Comparison of ENCODE assay signal across 14 cellular contexts in the genomic region with DNA sequence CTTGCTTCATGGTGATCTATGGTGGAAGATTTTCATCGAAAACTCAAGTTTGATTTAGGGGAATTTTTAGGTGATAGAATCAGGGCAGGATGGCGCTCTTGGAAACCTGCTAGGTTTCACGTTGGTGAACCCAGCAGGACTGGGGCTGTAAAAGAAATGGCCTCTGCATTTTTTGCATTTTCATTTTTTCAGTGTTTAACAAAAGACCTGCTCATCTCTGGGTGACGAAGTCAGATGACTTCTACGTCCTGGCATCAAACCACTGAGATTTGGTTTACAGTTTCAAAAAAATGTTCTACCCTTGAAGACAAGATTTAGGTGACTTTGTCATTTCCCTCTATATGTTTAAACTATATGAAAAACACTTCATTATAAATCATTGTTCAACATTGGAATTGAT. TPM values are rescaled to one million over a fixed set of nuclear protein-coding genes. Genes with fewer than 3 reads are reported as not detected.
DNase-seq lines count a peak whose midpoint lies in the region; ATAC-seq and TF ChIP-seq lines count a peak whose summit lies in the region.
"Had no signal": no experiment of that assay in that cellular context is flagged by ENCODE, and none has a peak within 500 bp of the region (broad histone marks: within the 10 kb centered on the region; RNA-seq: fewer than 3 reads in every experiment).

No MANE protein-coding gene starts in this region.

- peaks cover 66% of the 10 kb centered on the region for H3K79me2 ChIP-seq in DOHH2 (ENCODE audit: control insufficient read depth, low read length)

- H3K9me3 Mint-ChIP-seq in endodermal cell (no peaks in the 10 kb centered on the region), progenitor cell of endocrine pancreas (ENCODE audit: low read depth) (no peaks in the 10 kb centered on the region)

- H3K4me1 Mint-ChIP-seq in endodermal cell: peaks cover 58% of the 10 kb centered on the region
- H3K4me1 Mint-ChIP-seq in progenitor cell of endocrine pancreas (ENCODE audit: low read depth): peaks cover 29% of the 10 kb centered on the region

- H3K27ac Mint-ChIP-seq in endodermal cell (peak overlapping the region; percentile 47), progenitor cell of endocrine pancreas (peak overlapping the region; percentile 5)

- H3K4me3 Mint-ChIP-seq in endodermal cell (peak overlapping the region; percentile 91), progenitor cell of endocrine pancreas (ENCODE audit: low read depth) (peak overlapping the region; percentile 95)

- peaks cover 16% of the 10 kb centered on the region for H3K36me3 ChIP-seq in DOHH2 (ENCODE audit: control insufficient read depth, low read length)
- H3K36me3 ChIP-seq in Panc1 (ENCODE audit: control insufficient read depth, insufficient read depth, low read length): peaks cover 3% of the 10 kb centered on the region; the same call in 1 of the 2 replicates
- peaks cover 11% of the 10 kb centered on the region for H3K36me3 ChIP-seq in endodermal cell (ENCODE audit: control insufficient read depth, insufficient read depth, low read length)
- H3K36me3 ChIP-seq: thoracic aorta had no signal

- CTCF ChIA-PET in Panc1 (lab: Charles Lee): interaction anchor here (0.7 kb wide), 1 partner anchor 1125 kb away, joined by 3 read pairs; no protein-coding TSS in a partner anchor

- WGBS in endodermal cell (ENCODE audit: insufficient coverage in 1 of 2, insufficient read length in 1 of 2), 2 experiments: 89 to 96% methylated on average over 5 of the region's 5 CpGs

- BruUV-seq in Panc1 (replicated peaks; lab: Mats Ljungman, UMichigan): TSS peak; percentile 58

- H4K20me1 ChIP-seq in DOHH2 (ENCODE audit: control insufficient read depth, insufficient read depth, low read depth, low read length): peaks cover 12% of the 10 kb centered on the region

- H3K4me2 ChIP-seq in DOHH2 (ENCODE audit: low read length): 0 out of 2 replicates have a peak overlapping the region, but pooled peaks have one; percentile 83

- peaks cover 42% of the 10 kb centered on the region for H3K4me1 ChIP-seq in DOHH2 (ENCODE audit: control insufficient read depth, low read length)
- H3K4me1 ChIP-seq in Panc1 (ENCODE audit: control insufficient read depth, insufficient read depth, low read length): peaks cover 50% of the 10 kb centered on the region
- H3K4me1 ChIP-seq in endodermal cell (ENCODE audit: control insufficient read depth, insufficient read depth, low read length): peaks cover 16% of the 10 kb centered on the region

- H3K4me3 ChIP-seq in DOHH2 (ENCODE audit: low read length) (no peak overlapping the region), Panc1 (ENCODE audit: low read depth in 2 of 2, low read length in 2 of 2) (no peak overlapping the region), endodermal cell (ENCODE audit: low read length) (peak overlapping the region; percentile 94)
- H3K4me3 ChIP-seq: body of pancreas had no signal

- peaks cover 11% of the 10 kb centered on the region for H3K27me3 ChIP-seq in DOHH2 (ENCODE audit: control insufficient read depth, low read length)
- H3K27me3 ChIP-seq in Panc1 (ENCODE audit: control insufficient read depth, insufficient read depth, low read length): no peaks in the 10 kb centered on the region
- no peaks in the 10 kb centered on the region for H3K27me3 ChIP-seq in endodermal cell (ENCODE audit: control insufficient read depth, insufficient read depth, low read length, poor library complexity, severe bottlenecking)
- H3K27me3 ChIP-seq: body of pancreas had no signal

- H3K27ac ChIP-seq in DOHH2 (ENCODE audit: low read depth, low read length) (no peak overlapping the region), Panc1 (ENCODE audit: low read length) (no peak overlapping the region), endodermal cell (ENCODE audit: low read depth, low read length) (no peak overlapping the region)
- H3K27ac ChIP-seq: thoracic aorta had no signal

- ATAC-seq in Panc1 (no peak), HG03280 (IDR thresholded peaks at IDR 0.05; ENCODE audit: unreplicated experiment) (no peak), HG02870 (IDR thresholded peaks at IDR 0.05; ENCODE audit: unreplicated experiment) (no peak)
- ATAC-seq: body of pancreas, esophagus mucosa had no signal

- H3F3A ChIP-seq in DOHH2 (ENCODE audit: control insufficient read depth, insufficient read depth): no peaks in the 10 kb centered on the region

- DNase-seq in Panc1 (ENCODE audit: low read depth, low spot score) (no peak), endodermal cell (no peak), progenitor cell of endocrine pancreas (ENCODE audit: low spot score, unreplicated experiment) (no peak), GM13977 (ENCODE audit: low spot score) (no peak), dermis blood vessel endothelial cell (no peak)
- DNase-seq: activated CD4-positive, alpha-beta T cell treated with anti-CD3 and anti-CD28 coated beads, Interleukin-2, amount 50 U/mL, for 4 hours; body of pancreas; SHP77 treated with DMSO at 0.1 percent for 48 hours; stimulated activated CD4-positive, alpha-beta T cell treated with anti-CD3 and anti-CD28 coated beads, Interleukin-4, amount 100 ng/mL, for 1 hour had no signal

- H3K9me2 ChIP-seq in DOHH2 (replicated peaks; ENCODE audit: control insufficient read depth, low read length): no peaks in the 10 kb centered on the region

- POLR2A ChIA-PET in Panc1 (lab: Charles Lee): no interaction called here

- no peak for TF ChIP-seq CTCF in DOHH2 (IDR thresholded peaks at IDR 0.05; ENCODE audit: low read depth, low read length, poor library complexity, severe bottlenecking)
- no peak for TF ChIP-seq CTCF in Panc1 (IDR thresholded peaks at IDR 0.05)
- no peak for TF ChIP-seq CTCF in endodermal cell (conservative IDR thresholded peaks at IDR 0.05)
- no peak for TF ChIP-seq CTCF in progenitor cell of endocrine pancreas (IDR thresholded peaks at IDR 0.05; ENCODE audit: unreplicated experiment)
- TF ChIP-seq CTCF in GM13977 (IDR thresholded peaks at IDR 0.05; ENCODE audit: extremely low read depth, insufficient read depth, missing control alignments): no peak

- no peak overlapping the region for H3K9ac ChIP-seq in endodermal cell (ENCODE audit: extremely low read depth, low read length, poor library complexity, severe bottlenecking)

- H3K9me3 ChIP-seq in DOHH2 (ENCODE audit: control insufficient read depth, insufficient read depth, low read length) (no peaks in the 10 kb centered on the region), Panc1 (ENCODE audit: control insufficient read depth, insufficient read depth, low read depth, low read length) (no peaks in the 10 kb centered on the region), endodermal cell (ENCODE audit: control insufficient read depth, low read length) (no peaks in the 10 kb centered on the region)
- H3K9me3 ChIP-seq: body of pancreas, thoracic aorta had no signal

- intact Hi-C loops in Panc1 (cut with micrococcal nuclease; ENCODE audit: unreplicated experiment): no loop called here

- H3K36me3 Mint-ChIP-seq in endodermal cell (ENCODE audit: low read depth): peaks cover 16% of the 10 kb centered on the region
- H3K36me3 Mint-ChIP-seq in progenitor cell of endocrine pancreas (ENCODE audit: insufficient read depth): peaks cover 7% of the 10 kb centered on the region

- in situ Hi-C loops in Panc1 (cut with HindIII; ENCODE audit: low pct_unique_long_range_greater_than_20kb, low sequenced_read_pairs) (no loop called here), GM13977 (cut with MboI; ENCODE audit: low pct_unique_long_range_greater_than_20kb, low sequenced_read_pairs, unreplicated experiment) (no loop called here)

- H3K27me3 Mint-ChIP-seq in endodermal cell (ENCODE audit: insufficient read depth) (no peaks in the 10 kb centered on the region), progenitor cell of endocrine pancreas (peaks cover 2% of the 10 kb centered on the region)

RNA-seq across cellular contexts. Expression of gene PGS1, which starts 1.9 kb away (rescaled TPM):
- 47.5 TPM for total RNA-seq in Panc1 (2021; ENCODE audit: unreplicated experiment)
- 40.3 TPM for polyA plus RNA-seq in Panc1 (2012; ENCODE audit: insufficient read length)
- total RNA-seq in endodermal cell: 10 to 100 TPM; 57.1 to 58.2 TPM
- polyA plus RNA-seq in endodermal cell (2013, experiment 1 of 2): 33.1 TPM
- 32.3 TPM for polyA plus RNA-seq in endodermal cell (2013, experiment 2 of 2)
- total RNA-seq in progenitor cell of endocrine pancreas: 66.1 and 67.1 TPM in 2 replicates
- 38.1 and 66.9 TPM in 2 replicates for total RNA-seq in dermis blood vessel endothelial cell

RNA-seq across cellular contexts. Expression of gene SOCS3, which starts 20.5 kb away (rescaled TPM):
- total RNA-seq in Panc1 (2021; ENCODE audit: unreplicated experiment): 53.1 TPM
- polyA plus RNA-seq in Panc1 (2012; ENCODE audit: insufficient read length): 30.5 TPM
- total RNA-seq in endodermal cell: 10 to 100 TPM; 54.2 to 75.3 TPM
- polyA plus RNA-seq in endodermal cell (2013, experiment 1 of 2): 15.1 TPM
- polyA plus RNA-seq in endodermal cell (2013, experiment 2 of 2): 19.8 TPM
- 5.4 and 5.8 TPM in 2 replicates for total RNA-seq in progenitor cell of endocrine pancreas
- total RNA-seq in dermis blood vessel endothelial cell: 46.4 and 130 TPM in 2 replicates
